Comparison of ENCODE assay signal across 22 cellular contexts in the genomic region with DNA sequence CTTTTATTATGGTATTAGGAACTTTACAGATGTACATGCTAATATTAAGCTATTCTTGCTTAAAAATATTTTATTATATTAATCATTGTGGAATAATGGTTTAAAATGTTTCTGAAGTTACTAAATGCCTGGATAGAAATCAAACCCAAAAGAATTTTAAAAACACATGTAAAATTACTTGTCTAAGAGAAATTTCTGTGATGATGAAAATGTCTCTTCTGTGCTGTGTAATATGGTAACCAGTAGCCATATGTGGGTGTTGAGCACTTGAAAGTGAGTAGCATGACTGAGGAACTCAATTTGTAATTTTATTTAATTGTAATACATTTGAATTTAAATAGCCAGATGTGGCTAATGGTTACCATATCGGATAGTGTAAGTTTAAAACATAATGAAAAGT.
"Had no signal": no experiment of that assay in that cellular context is flagged by ENCODE, and none has a peak within 500 bp of the region (broad histone marks: within the 10 kb centered on the region; RNA-seq: fewer than 3 reads in every experiment).

No MANE protein-coding gene starts in this region.

- H3K36me3 ChIP-seq: breast epithelium, colonic mucosa, pancreas, right lobe of liver had no signal

- H3K4me1 Mint-ChIP-seq: activated B cell treated with CpG ODN at 0.5 μM for 24 hours; activated CD4-positive, alpha-beta T cell treated with anti-CD3 and anti-CD28 coated beads, Interleukin-2, amount 10 ng/mL, durations not matched to agents 24 days and 14 days; activated CD8-positive, alpha-beta memory T cell treated with anti-CD3 and anti-CD28 coated beads, Interleukin-2, amount 10 ng/mL, durations not matched to agents 7 days and 5 days; central memory CD8-positive, alpha-beta T cell; stimulated activated memory B cell treated with anti-CD40 and anti-IgM and Interleukin-4, amounts not matched to agents 10 μg/mL and 1 μg/mL and 100 μg/mL, for 72 hours; T-helper 17 cell had no signal

- H3K27ac ChIP-seq: colonic mucosa, pancreas, psoas muscle, right lobe of liver had no signal

- H3K27ac Mint-ChIP-seq: activated B cell treated with CpG ODN at 0.5 μM for 24 hours; activated CD8-positive, alpha-beta memory T cell treated with anti-CD3 and anti-CD28 coated beads, Interleukin-2, amount 10 ng/mL, durations not matched to agents 7 days and 5 days; activated CD8-positive, alpha-beta T cell treated with anti-CD3 and anti-CD28 coated beads for 36 hours; natural killer cell treated with Interleukin-12 subunit alpha and Interleukin-12 subunit beta and Interleukin-15 and Interleukin-18, amount 100 ng/mL, for 72 hours; stimulated activated memory B cell treated with anti-CD40 and anti-IgM and Interleukin-4, amounts not matched to agents 10 μg/mL and 1 μg/mL and 100 μg/mL, for 72 hours; T-helper 17 cell had no signal

- H3K9me3 ChIP-seq: breast epithelium, colonic mucosa, pancreas, psoas muscle, right lobe of liver had no signal

- H3K27me3 ChIP-seq: breast epithelium, colonic mucosa, pancreas, right lobe of liver had no signal

- H3K9me3 Mint-ChIP-seq: central memory CD8-positive, alpha-beta T cell; natural killer cell treated with Interleukin-12 subunit alpha and Interleukin-12 subunit beta and Interleukin-15 and Interleukin-18, amount 100 ng/mL, for 72 hours; stimulated activated memory B cell treated with anti-CD40 and anti-IgM and Interleukin-4, amounts not matched to agents 10 μg/mL and 1 μg/mL and 100 μg/mL, for 72 hours had no signal

- H3K4me2 ChIP-seq: smooth muscle cell had no signal

- H3K36me3 Mint-ChIP-seq: activated CD8-positive, alpha-beta memory T cell treated with anti-CD3 and anti-CD28 coated beads, Interleukin-2, amount 10 ng/mL, durations not matched to agents 7 days and 5 days; natural killer cell treated with Interleukin-12 subunit alpha and Interleukin-12 subunit beta and Interleukin-15 and Interleukin-18, amount 100 ng/mL, for 72 hours; stimulated activated memory B cell treated with anti-CD40 and anti-IgM and Interleukin-4, amounts not matched to agents 10 μg/mL and 1 μg/mL and 100 μg/mL, for 72 hours had no signal

- ATAC-seq: activated CD8-positive, alpha-beta memory T cell treated with anti-CD3 and anti-CD28 coated beads, Interleukin-2, amount 10 ng/mL, durations not matched to agents 7 days and 5 days; natural killer cell treated with Interleukin-12 subunit alpha and Interleukin-12 subunit beta and Interleukin-15 and Interleukin-18, amount 100 ng/mL, for 72 hours; right lobe of liver; stimulated activated memory B cell treated with anti-CD40 and anti-IgM and Interleukin-4, amounts not matched to agents 10 μg/mL and 1 μg/mL and 100 μg/mL, for 72 hours; T-helper 17 cell had no signal

- H3K4me1 ChIP-seq: breast epithelium, colonic mucosa, pancreas, psoas muscle, right lobe of liver had no signal

- H3K4me3 ChIP-seq: breast epithelium, colonic mucosa, pancreas, psoas muscle, right lobe of liver, smooth muscle cell had no signal

- H3K4me3 Mint-ChIP-seq: activated B cell treated with CpG ODN at 0.5 μM for 24 hours; activated CD4-positive, alpha-beta T cell treated with anti-CD3 and anti-CD28 coated beads, Interleukin-2, amount 10 ng/mL, durations not matched to agents 24 days and 14 days; activated CD8-positive, alpha-beta memory T cell treated with anti-CD3 and anti-CD28 coated beads, Interleukin-2, amount 10 ng/mL, durations not matched to agents 7 days and 5 days; activated CD8-positive, alpha-beta T cell treated with anti-CD3 and anti-CD28 coated beads for 36 hours; activated T-helper 1 cell treated with anti-CD3 and anti-CD28 coated beads, Interleukin-12 subunit alpha, Interleukin-12 subunit beta, Interleukin-2, Interleukin-4 antibody, amounts not matched to agents 30 ng/mL and 10 ng/mL and 1 ng/mL, durations not matched to agents 14 hours and 24 hours and 36 hours; central memory CD8-positive, alpha-beta T cell; natural killer cell treated with Interleukin-12 subunit alpha and Interleukin-12 subunit beta and Interleukin-15 and Interleukin-18, amount 100 ng/mL, for 72 hours; stimulated activated memory B cell treated with anti-CD40 and anti-IgM and Interleukin-4, amounts not matched to agents 10 μg/mL and 1 μg/mL and 100 μg/mL, for 72 hours; T-helper 17 cell had no signal

- DNase-seq: activated B cell treated with CpG ODN at 0.5 μM for 24 hours; activated CD4-positive, alpha-beta T cell treated with anti-CD3 and anti-CD28 coated beads, Interleukin-2, amount 10 ng/mL, durations not matched to agents 24 days and 14 days; activated CD8-positive, alpha-beta memory T cell treated with anti-CD3 and anti-CD28 coated beads, Interleukin-2, amount 10 ng/mL, durations not matched to agents 7 days and 5 days; activated CD8-positive, alpha-beta T cell treated with anti-CD3 and anti-CD28 coated beads for 36 hours; activated gamma-delta T cell; activated naive CD4-positive, alpha-beta T cell treated with anti-CD3 and anti-CD28 coated beads, Interleukin-2, amount 50 U/mL, for 16 hours; activated T-cell treated with anti-CD3 and anti-CD28 coated beads for 4 hours; colonic mucosa; foreskin melanocyte; hypothalamus; left ventricle myocardium superior; pancreas; psoas muscle; right lobe of liver; stimulated activated CD4-positive, alpha-beta T cell treated with anti-CD3 and anti-CD28 coated beads, Interleukin-15, amount 100 ng/mL, for 24 hours; T-helper 17 cell had no signal

- H3K27me3 Mint-ChIP-seq: activated CD4-positive, alpha-beta T cell treated with anti-CD3 and anti-CD28 coated beads, Interleukin-2, amount 10 ng/mL, durations not matched to agents 24 days and 14 days; activated CD8-positive, alpha-beta T cell treated with anti-CD3 and anti-CD28 coated beads for 36 hours had no signal
